In the genomic region with DNA sequence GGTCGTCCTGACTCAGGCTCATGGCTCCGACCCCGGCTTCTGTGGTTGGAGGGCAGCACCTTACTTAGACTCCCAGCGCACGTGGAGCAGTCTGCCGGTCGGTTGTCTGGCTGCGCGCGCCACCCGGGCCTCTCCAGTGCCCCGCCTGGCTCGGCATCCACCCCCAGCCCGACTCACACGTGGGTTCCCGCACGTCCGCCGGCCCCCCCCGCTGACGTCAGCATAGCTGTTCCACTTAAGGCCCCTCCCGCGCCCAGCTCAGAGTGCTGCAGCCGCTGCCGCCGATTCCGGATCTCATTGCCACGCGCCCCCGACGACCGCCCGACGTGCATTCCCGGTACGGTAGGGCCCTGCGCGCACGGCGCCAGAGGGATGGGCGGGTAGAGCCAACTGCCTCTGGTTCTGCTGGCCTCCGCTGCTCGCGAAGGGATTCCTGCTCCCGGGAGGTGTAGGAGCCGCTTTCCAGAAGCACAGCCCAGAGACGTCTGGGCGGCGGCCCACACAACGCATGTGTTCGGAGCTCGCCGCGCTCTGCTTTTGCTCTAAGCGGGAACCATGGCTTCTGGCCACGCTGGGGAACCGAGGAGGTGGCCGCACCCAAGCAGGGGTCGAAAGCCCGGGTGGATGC, we compare ENCODE assay signal across 8 cellular contexts. TPM values are rescaled to one million over a fixed set of nuclear protein-coding genes. Genes with fewer than 3 reads are reported as not detected.
DNase-seq lines count a peak whose midpoint lies in the region; ATAC-seq and TF ChIP-seq lines count a peak whose summit lies in the region.

A gene (plus strand): TSS at position 264 of the 628 bp plus-strand sequence. CDS start 2,280 bp downstream, outside the sequence.

- peaks cover 3% of the 10 kb centered on the region for H3K4me1 ChIP-seq in colonic mucosa

- peak; percentile 65 for ATAC-seq in GM19324 (IDR thresholded peaks at IDR 0.05; ENCODE audit: low FRiP score, unreplicated experiment)
- peak; percentile 71 for ATAC-seq in HG03460 (IDR thresholded peaks at IDR 0.05; ENCODE audit: unreplicated experiment)
- ATAC-seq in left colon = peak; percentile 78

- peak; percentile 75 for DNase-seq in BJ (ENCODE audit: low read depth)
- peak; percentile 93 to 98 for DNase-seq in NCI-H526 (lab: John Stamatoyannopoulos, UW)
- DNase-seq in activated CD4-positive, alpha-beta T cell treated with anti-CD3 and anti-CD28 coated beads for 48 hours = peak; percentile 100
- peak; percentile 99 for DNase-seq in colonic mucosa
- DNase-seq in left colon = peak; percentile 99 to 100
- DNase-seq in stimulated activated CD4-positive, alpha-beta T cell treated with anti-CD3 and anti-CD28 coated beads, Interleukin-1b, Interleukin-23, amount 100 ng/mL, for 4 hours (ENCODE audit: low read depth in 2 of 2) = peak; percentile 99

- POLR2A ChIA-PET in BJ (lab: Charles Lee) = interaction anchor here (0.6 to 3.3 kb wide), 9 partner anchors 11 to 217 kb away, joined by 3 to 63 read pairs (median 5); a partner anchor contains a TSS

- H3K9ac ChIP-seq in colonic mucosa (ENCODE audit: low read depth in 2 of 2, low read length in 2 of 2) = peak within 1 kb of the TSS; percentile 82 to 100

- intact Hi-C loops in colonic mucosa (cut with DNase I) (no loop called here), left colon (cut with DNase I, micrococcal nuclease) (loop anchor here in 1 of 2 donors (10.0 kb wide), 1 partner anchor 120 kb away; no protein-coding TSS in a partner anchor)

- H3K36me3 ChIP-seq in BJ (ENCODE audit: control insufficient read depth, insufficient read depth, low read length) (peaks cover 5% of the 10 kb centered on the region), colonic mucosa (peaks cover 9% of the 10 kb centered on the region)

- no peaks in the 10 kb centered on the region for H3K27me3 ChIP-seq in BJ (ENCODE audit: control insufficient read depth, insufficient read depth, low read length)
- H3K27me3 ChIP-seq in colonic mucosa = no peaks in the 10 kb centered on the region

- no peak for TF ChIP-seq CTCF in BJ (IDR thresholded peaks at IDR 0.05; ENCODE audit: insufficient read depth, low read depth, low read length)
- TF ChIP-seq CTCF in colonic mucosa (IDR thresholded peaks at IDR 0.05) = no peak

- CTCF ChIA-PET in BJ (lab: Yijun Ruan, JAX) = interaction anchor here (1.1 to 3.5 kb wide), 4 partner anchors 11 to 150 kb away, joined by 3 to 21 read pairs (median 10); a partner anchor contains a TSS

- peak within 1 kb of the TSS; percentile 97 for H3K27ac ChIP-seq in colonic mucosa

- no peaks in the 10 kb centered on the region for H3K9me3 ChIP-seq in colonic mucosa

- H3K4me3 ChIP-seq in BJ (ENCODE audit: low read depth, low read length) (peak within 1 kb of the TSS; percentile 77), colonic mucosa (peak within 1 kb of the TSS; percentile 91)

RNA-seq across cellular contexts. Expression of the gene that starts here (rescaled TPM):
- 946 and 2,237 TPM in 2 replicates for polyA plus RNA-seq in BJ (2011; rRNA removed)
- 914 and 1,006 TPM in 2 replicates for polyA minus RNA-seq in BJ (2011; rRNA and poly(A)+ RNA removed)
- total RNA-seq in colonic mucosa = 1,000 to 10,000 TPM in 1 of 2 donors, 100 to 1,000 TPM in 1; 555 to 1,280 TPM
- 100 to 1,000 TPM; 513 to 576 TPM for total RNA-seq in left colon

Comparison
In these comparisons a context has a peak if more than half of its experiments do, and no peak if none do; other contexts are left out.
1. Peak in every context shown above with its lines: DNase-seq, ATAC-seq, H3K4me3 ChIP-seq and H3K27ac ChIP-seq.